In the genomic region with DNA sequence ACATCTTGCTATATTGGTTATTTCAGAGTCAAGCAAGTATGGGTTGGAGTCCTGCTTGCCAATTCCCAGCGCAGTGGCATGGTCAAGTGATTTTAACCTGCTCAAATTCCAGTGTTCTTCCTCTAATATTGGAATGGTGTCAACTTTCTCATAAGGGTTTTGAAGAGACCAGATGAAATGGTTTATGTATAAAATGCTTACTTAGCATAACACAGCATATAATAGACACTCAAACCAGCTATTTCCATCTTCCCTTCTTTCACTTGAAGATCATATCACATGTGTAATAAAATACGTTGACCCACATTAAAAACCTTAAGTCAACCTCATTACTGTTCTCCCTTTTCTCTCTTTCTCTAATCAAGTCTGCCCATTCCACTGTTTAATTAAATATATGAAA, we compare ENCODE assay signal across 32 cellular contexts.
"Had no signal": no experiment of that assay in that cellular context is flagged by ENCODE, and none has a peak within 500 bp of the region (broad histone marks: within the 10 kb centered on the region; RNA-seq: fewer than 3 reads in every experiment).

No MANE protein-coding gene starts in this region.

- H3K27ac ChIP-seq: body of pancreas, esophagus muscularis mucosa, foreskin keratinocyte, gastrocnemius medialis, heart right ventricle, WERI-Rb-1 had no signal

- H3K27me3 ChIP-seq: adrenal gland, body of pancreas, esophagus muscularis mucosa, foreskin keratinocyte, gastrocnemius medialis, heart right ventricle had no signal

- DNase-seq: activated B cell treated with CpG ODN at 0.5 μM for 24 hours; activated CD4-positive, alpha-beta T cell treated with anti-CD3 and anti-CD28 coated beads for 48 hours; activated CD4-positive, alpha-beta T cell treated with anti-CD3 and anti-CD28 coated beads, Interleukin-2, amount 50 U/mL, for 1 hour; activated CD4-positive, alpha-beta T cell treated with anti-CD3 and anti-CD28 coated beads, Interleukin-2, amount 50 U/mL, for 48 hours; activated CD8-positive, alpha-beta memory T cell treated with anti-CD3 and anti-CD28 coated beads for 24 hours; activated CD8-positive, alpha-beta T cell treated with anti-CD3 and anti-CD28 coated beads for 36 hours; activated effector memory CD4-positive, alpha-beta T cell treated with Interleukin-2 at 50 U/mL for 16 hours; activated naive CD4-positive, alpha-beta T cell treated with anti-CD3 and anti-CD28 coated beads for 36 hours; activated naive CD8-positive, alpha-beta T cell treated with anti-CD3 and anti-CD28 coated beads for 36 hours; activated naive CD8-positive, alpha-beta T cell treated with anti-CD3 and anti-CD28 coated beads, Interleukin-2, amount 50 U/mL, for 24 hours; activated T-cell treated with anti-CD3 and anti-CD28 coated beads, Interleukin-2, amount 50 U/mL, for 4 hours; adrenal gland; amygdala; aorta; body of pancreas; caudate nucleus; cortex of kidney; dermis blood vessel endothelial cell; effector CD4-positive, alpha-beta T cell; effector memory CD8-positive, alpha-beta T cell; erythroblast; foreskin keratinocyte; gastrocnemius medialis; heart right ventricle; T-helper 17 cell; T1000; WERI-Rb-1 had no signal

- H3K4me1 ChIP-seq: adrenal gland, body of pancreas, esophagus muscularis mucosa, gastrocnemius medialis, heart right ventricle had no signal

- H3K4me1 Mint-ChIP-seq: activated B cell treated with CpG ODN at 0.5 μM for 24 hours; activated naive CD4-positive, alpha-beta T cell treated with anti-CD3 and anti-CD28 coated beads, Interleukin-2, amount 50 U/mL, for 24 hours; activated naive CD8-positive, alpha-beta T cell treated with anti-CD3 and anti-CD28 coated beads for 36 hours; activated naive CD8-positive, alpha-beta T cell treated with anti-CD3 and anti-CD28 coated beads, Interleukin-2, amount 50 U/mL, for 24 hours; activated T-helper 17 cell treated with anti-CD3 and anti-CD28 coated beads, Interleukin-2, amount 50 U/mL, for 72 hours; T-helper 17 cell had no signal

- H3K9me3 ChIP-seq: body of pancreas, esophagus muscularis mucosa, gastrocnemius medialis, heart right ventricle had no signal

- H3K4me3 Mint-ChIP-seq: activated B cell treated with CpG ODN at 0.5 μM for 24 hours; activated CD8-positive, alpha-beta T cell treated with anti-CD3 and anti-CD28 coated beads for 36 hours; activated naive CD4-positive, alpha-beta T cell treated with anti-CD3 and anti-CD28 coated beads for 36 hours; activated naive CD4-positive, alpha-beta T cell treated with anti-CD3 and anti-CD28 coated beads, Interleukin-2, amount 50 U/mL, for 24 hours; activated naive CD8-positive, alpha-beta T cell treated with anti-CD3 and anti-CD28 coated beads for 36 hours; activated naive CD8-positive, alpha-beta T cell treated with anti-CD3 and anti-CD28 coated beads, Interleukin-2, amount 50 U/mL, for 24 hours; activated T-cell treated with anti-CD3 and anti-CD28 coated beads, Interleukin-2, amount 50 U/mL, for 4 hours; activated T-helper 17 cell treated with anti-CD3 and anti-CD28 coated beads, Interleukin-2, amount 50 U/mL, for 72 hours; effector memory CD8-positive, alpha-beta T cell; T-helper 17 cell; T-helper 2 cell treated with Interferon-gamma antibody and Interleukin-4, amounts not matched to agents 5 μg/mL and 100 μg/mL, for 36 hours had no signal

- H3K4me3 ChIP-seq: adrenal gland, body of pancreas, esophagus muscularis mucosa, gastrocnemius medialis, heart right ventricle had no signal

- H3K9me3 Mint-ChIP-seq: activated B cell treated with CpG ODN at 0.5 μM for 24 hours; activated naive CD4-positive, alpha-beta T cell treated with anti-CD3 and anti-CD28 coated beads, Interleukin-2, amount 50 U/mL, for 24 hours had no signal

- H3K36me3 ChIP-seq: adrenal gland, esophagus muscularis mucosa, gastrocnemius medialis, heart right ventricle, WERI-Rb-1 had no signal

- H3K27me3 Mint-ChIP-seq: activated B cell treated with CpG ODN at 0.5 μM for 24 hours; activated CD8-positive, alpha-beta T cell treated with anti-CD3 and anti-CD28 coated beads for 36 hours; activated naive CD4-positive, alpha-beta T cell treated with anti-CD3 and anti-CD28 coated beads, Interleukin-2, amount 50 U/mL, for 24 hours; activated naive CD8-positive, alpha-beta T cell treated with anti-CD3 and anti-CD28 coated beads for 36 hours; activated naive CD8-positive, alpha-beta T cell treated with anti-CD3 and anti-CD28 coated beads, Interleukin-2, amount 50 U/mL, for 24 hours; activated T-helper 17 cell treated with anti-CD3 and anti-CD28 coated beads, Interleukin-2, amount 50 U/mL, for 72 hours; effector memory CD8-positive, alpha-beta T cell; T-helper 17 cell had no signal

- ATAC-seq: activated CD4-positive, CD25-positive, alpha-beta regulatory T cell treated with anti-CD3 and anti-CD28 coated beads, Interleukin-2, amount 50 U/mL, for 24 hours; activated CD8-positive, alpha-beta T cell treated with anti-CD3 and anti-CD28 coated beads for 36 hours; activated naive CD8-positive, alpha-beta T cell treated with anti-CD3 and anti-CD28 coated beads, Interleukin-2, amount 50 U/mL, for 24 hours; activated T-cell treated with anti-CD3 and anti-CD28 coated beads, Interleukin-2, amount 50 U/mL, for 4 hours; activated T-helper 17 cell treated with anti-CD3 and anti-CD28 coated beads, Interleukin-2, amount 50 U/mL, for 72 hours; body of pancreas; effector memory CD8-positive, alpha-beta T cell; foreskin keratinocyte; gastrocnemius medialis; heart right ventricle; T-helper 17 cell had no signal

- H3K27ac Mint-ChIP-seq: activated B cell treated with CpG ODN at 0.5 μM for 24 hours; activated CD8-positive, alpha-beta T cell treated with anti-CD3 and anti-CD28 coated beads for 36 hours; activated naive CD4-positive, alpha-beta T cell treated with anti-CD3 and anti-CD28 coated beads for 36 hours; activated naive CD4-positive, alpha-beta T cell treated with anti-CD3 and anti-CD28 coated beads, Interleukin-2, amount 50 U/mL, for 24 hours; activated naive CD8-positive, alpha-beta T cell treated with anti-CD3 and anti-CD28 coated beads for 36 hours; activated naive CD8-positive, alpha-beta T cell treated with anti-CD3 and anti-CD28 coated beads, Interleukin-2, amount 50 U/mL, for 24 hours; activated T-helper 17 cell treated with anti-CD3 and anti-CD28 coated beads, Interleukin-2, amount 50 U/mL, for 72 hours; effector memory CD8-positive, alpha-beta T cell; T-helper 17 cell; T-helper 2 cell treated with Interferon-gamma antibody and Interleukin-4, amounts not matched to agents 5 μg/mL and 100 μg/mL, for 36 hours had no signal

- H3K36me3 Mint-ChIP-seq: activated naive CD4-positive, alpha-beta T cell treated with anti-CD3 and anti-CD28 coated beads, Interleukin-2, amount 50 U/mL, for 24 hours; activated naive CD8-positive, alpha-beta T cell treated with anti-CD3 and anti-CD28 coated beads for 36 hours had no signal
